12 cellular contexts compared by ENCODE assay signal in genomic region chr14:34912182-34912581, GRCh38. TPM values are rescaled to one million over a fixed set of nuclear protein-coding genes. Genes with fewer than 3 reads are reported as not detected.
DNase-seq lines count a peak whose midpoint lies in the region; ATAC-seq, FAIRE-seq and TF ChIP-seq lines count a peak whose summit lies in the region.
"Had no signal": no experiment of that assay in that cellular context is flagged by ENCODE, and none has a peak within 500 bp of the region (broad histone marks: within the 10 kb centered on the region; RNA-seq: fewer than 3 reads in every experiment).

No MANE protein-coding gene starts in this region.

- H3K4me3 ChIP-seq in A673 (ENCODE audit: low read depth, low read length, poor library complexity, severe bottlenecking) (no peak overlapping the region), OCI-LY7 (ENCODE audit: low read depth, low read length, poor library complexity, severe bottlenecking) (no peak overlapping the region), endothelial cell of umbilical vein (replicated peaks in 1 of 3; ENCODE audit: insufficient read depth in 1 of 3, low read depth in 1 of 3, low read length in 3 of 3) (no peak overlapping the region), WERI-Rb-1 (ENCODE audit: low read depth, low read length) (no peak overlapping the region)

- H3K9me1 ChIP-seq in endothelial cell of umbilical vein (replicated peaks; ENCODE audit: control insufficient read depth, extremely low read depth, insufficient read depth, low read length) = no peaks in the 10 kb centered on the region

- H3K9ac ChIP-seq in endothelial cell of umbilical vein (replicated peaks; ENCODE audit: extremely low read depth, insufficient read depth, low read length) = no peak overlapping the region

- no peaks in the 10 kb centered on the region for H4K20me1 ChIP-seq in OCI-LY7 (ENCODE audit: insufficient read depth, low read length)
- no peaks in the 10 kb centered on the region for H4K20me1 ChIP-seq in endothelial cell of umbilical vein (replicated peaks; ENCODE audit: control insufficient read depth, extremely low read depth, insufficient read depth, low read length)

- dilution Hi-C loops in endothelial cell of umbilical vein (cut with MboI; ENCODE audit: extremely low pct_ligation_motif_present, low sequenced_read_pairs) = no loop called here

- intact Hi-C loops in A673 (cut with micrococcal nuclease; ENCODE audit: unreplicated experiment) (no loop called here), OCI-LY7 (cut with micrococcal nuclease; ENCODE audit: unreplicated experiment) (loop anchor here (5.0 kb wide), 1 partner anchor 240 kb away; no protein-coding TSS in a partner anchor), endothelial cell of umbilical vein (cut with micrococcal nuclease) (no loop called here)

- no peaks in the 10 kb centered on the region for H3K9me3 ChIP-seq in A673 (ENCODE audit: low read depth, low read length, poor library complexity, severe bottlenecking)
- no peaks in the 10 kb centered on the region for H3K9me3 ChIP-seq in OCI-LY7 (ENCODE audit: low read length)
- no peaks in the 10 kb centered on the region for H3K9me3 ChIP-seq in endothelial cell of umbilical vein (replicated peaks; ENCODE audit: control insufficient read depth, insufficient read depth, low read length)
- no peaks in the 10 kb centered on the region for H3K9me3 ChIP-seq in WERI-Rb-1 (ENCODE audit: severe bottlenecking)

- BruUV-seq in A673 (replicated peaks; lab: Mats Ljungman, UMichigan) = no TSS peak
- no TSS peak for BruUV-seq in OCI-LY7 (replicated peaks; lab: Mats Ljungman, UMichigan)
- BruUV-seq in endothelial cell of umbilical vein (replicated peaks; lab: Mats Ljungman, UMichigan) = no TSS peak

- ATAC-seq in GM18517 (IDR thresholded peaks at IDR 0.05; ENCODE audit: unreplicated experiment) = no peak

- no peak for FAIRE-seq in endothelial cell of umbilical vein (lab: Jason Lieb, UNC)
- FAIRE-seq: RCC 7860 had no signal

- H3K36me3 ChIP-seq in A673 (ENCODE audit: insufficient read depth, low read length, poor library complexity, severe bottlenecking) (no peaks in the 10 kb centered on the region), OCI-LY7 (ENCODE audit: insufficient read depth, low read length) (no peaks in the 10 kb centered on the region), endothelial cell of umbilical vein (ENCODE audit: control insufficient read depth in 2 of 2, extremely low read depth in 1 of 2, insufficient read depth in 2 of 2, low read length in 2 of 2) (no peaks in the 10 kb centered on the region), WERI-Rb-1 (no peaks in the 10 kb centered on the region)

- TF ChIP-seq POLR2A in endothelial cell of umbilical vein (IDR thresholded peaks at IDR 0.05; ENCODE audit: low read depth, low read length) = no peak

- no peak overlapping the region for H3K27ac ChIP-seq in A673 (ENCODE audit: low read depth, low read length, poor library complexity, severe bottlenecking)
- no peak overlapping the region for H3K27ac ChIP-seq in OCI-LY7 (ENCODE audit: low read depth, low read length, poor library complexity, severe bottlenecking)
- no peak overlapping the region for H3K27ac ChIP-seq in endothelial cell of umbilical vein (ENCODE audit: insufficient read depth, low read depth, low read length)
- H3K27ac ChIP-seq in WERI-Rb-1 = no peak overlapping the region
- H3K27ac ChIP-seq: epithelial cell of prostate had no signal

- H3K4me1 ChIP-seq in A673 (ENCODE audit: insufficient read depth, low read length, poor library complexity, severe bottlenecking) (no peaks in the 10 kb centered on the region), OCI-LY7 (ENCODE audit: insufficient read depth, low read length, poor library complexity, severe bottlenecking) (peaks cover 19% of the 10 kb centered on the region), endothelial cell of umbilical vein (ENCODE audit: control insufficient read depth, extremely low read depth, insufficient read depth, low read length) (peaks cover 2% of the 10 kb centered on the region)

- DNase-seq in A673 (ENCODE audit: low spot score) = peak; percentile 5
- peak; percentile 21 for DNase-seq in ELF-1 (ENCODE audit: low read depth, low spot score)
- peak; percentile 41 for DNase-seq in OCI-LY7 (ENCODE audit: low spot score)
- no peak for DNase-seq in endothelial cell of umbilical vein (ENCODE audit: low read depth, low spot score)
- no peak for DNase-seq in SIG-M5 treated with dmso at 0.1 percent for 504 hours (lab: John Stamatoyannopoulos, UW; ENCODE audit: unreplicated experiment)
- no peak for DNase-seq in WERI-Rb-1
- no peak for DNase-seq in CD1c-positive myeloid dendritic cell (ENCODE audit: extremely low spot score)
- DNase-seq: activated CD8-positive, alpha-beta memory T cell treated with anti-CD3 and anti-CD28 coated beads for 24 hours; CD4-positive, alpha-beta memory T cell had no signal

- TF ChIP-seq CTCF in A673 (conservative IDR thresholded peaks at IDR 0.05; ENCODE audit: low read depth, low read length) = no peak
- TF ChIP-seq CTCF in OCI-LY7 (conservative IDR thresholded peaks at IDR 0.05; ENCODE audit: low read length) = peak; percentile 73
- no peak for TF ChIP-seq CTCF in endothelial cell of umbilical vein (IDR thresholded peaks at IDR 0.05; ENCODE audit: extremely low read depth in 1 of 2, insufficient read depth in 1 of 2, low read depth in 1 of 2, low read length in 2 of 2)
- TF ChIP-seq CTCF in WERI-Rb-1 (IDR thresholded peaks at IDR 0.05; ENCODE audit: low read depth, low read length) = no peak

- H3K79me2 ChIP-seq in OCI-LY7 (ENCODE audit: insufficient read depth, low read depth, low read length) (no peaks in the 10 kb centered on the region), endothelial cell of umbilical vein (ENCODE audit: control insufficient read depth, insufficient read depth, low read length) (no peaks in the 10 kb centered on the region)

- POLR2A ChIA-PET in A673 (lab: Charles Lee; ENCODE audit: low non-redundant PET) (no interaction called here), OCI-LY7 (lab: Charles Lee) (interaction anchor here (0.6 to 1.2 kb wide), 10 partner anchors 9 to 241 kb away, joined by 3 to 9 read pairs (median 3); no protein-coding TSS in a partner anchor), endothelial cell of umbilical vein (lab: Charles Lee) (no interaction called here)

- H3K27me3 ChIP-seq in A673 (replicated peaks; ENCODE audit: insufficient read depth, low read depth, low read length, poor library complexity) (no peaks in the 10 kb centered on the region), endothelial cell of umbilical vein (ENCODE audit: control insufficient read depth in 2 of 2, insufficient read depth in 2 of 2, low read length in 2 of 2) (no peaks in the 10 kb centered on the region), WERI-Rb-1 (ENCODE audit: insufficient read depth, low read depth, severe bottlenecking) (no peaks in the 10 kb centered on the region)

- H2AFZ ChIP-seq in OCI-LY7 (ENCODE audit: low read length) (peak overlapping the region; percentile 89), endothelial cell of umbilical vein (ENCODE audit: low read depth, low read length) (peak overlapping the region; percentile 44)

- H3K4me2 ChIP-seq in OCI-LY7 (ENCODE audit: low read length) (peak overlapping the region; percentile 43), endothelial cell of umbilical vein (ENCODE audit: insufficient read depth, low read length) (no peak overlapping the region)

- no peaks in the 10 kb centered on the region for H3K9me2 ChIP-seq in OCI-LY7 (ENCODE audit: insufficient read depth, low read length)

- CTCF ChIA-PET in A673 (lab: Charles Lee) = interaction anchor here (0.6 kb wide), 2 partner anchors 98 to 592 kb away, joined by 3 read pairs; no protein-coding TSS in a partner anchor
- CTCF ChIA-PET in OCI-LY7 (lab: Charles Lee; ENCODE audit: unreplicated experiment) = no interaction called here
- CTCF ChIA-PET in endothelial cell of umbilical vein (lab: Charles Lee) = interaction anchor here (0.8 kb wide), 1 partner anchor 35 kb away, joined by 3 read pairs; no protein-coding TSS in a partner anchor

TF ChIP-seq in endothelial cell of umbilical vein, 7 proteins besides CTCF, POLR2A, EP300 and RAD21:
- TF ChIP-seq FOS (IDR thresholded peaks at IDR 0.05; ENCODE audit: borderline replicate concordance, insufficient read depth, low read length) (no peak), MYC (IDR thresholded peaks at IDR 0.05; ENCODE audit: low read depth, low read length) (no peak), GATA2 (IDR thresholded peaks at IDR 0.05; ENCODE audit: insufficient read depth, insufficient read length, low read depth, low read length) (no peak), EZH2 (IDR thresholded peaks at IDR 0.05; ENCODE audit: borderline replicate concordance, low read depth, low read length, severe bottlenecking) (no peak), JUN (IDR thresholded peaks at IDR 0.05; ENCODE audit: borderline replicate concordance, insufficient read depth, insufficient read length, low read depth) (no peak), POLR2AphosphoS5 (IDR thresholded peaks at IDR 0.05; ENCODE audit: insufficient read depth, low read depth, low read length) (no peak)
- TF ChIP-seq, protein P1, sequence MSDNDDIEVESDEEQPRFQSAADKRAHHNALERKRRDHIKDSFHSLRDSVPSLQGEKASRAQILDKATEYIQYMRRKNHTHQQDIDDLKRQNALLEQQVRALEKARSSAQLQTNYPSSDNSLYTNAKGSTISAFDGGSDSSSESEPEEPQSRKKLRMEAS (IDR thresholded peaks at IDR 0.05; ENCODE audit: insufficient read depth, insufficient read length) = no peak

RNA-seq across cellular contexts. Expression of gene BAZ1A, which starts 37.0 kb away (rescaled TPM):
- total RNA-seq in A673 (2021) (70.3 and 71.5 TPM in 2 replicates), OCI-LY7 (2022) (58.6 and 58.7 TPM in 2 replicates), endothelial cell of umbilical vein (49.1 and 52.1 TPM in 2 replicates)
- total RNA-seq in OCI-LY7 (2014; rRNA removed; shearing (Covaris generic)) = 39.6 and 42.2 TPM in 2 replicates
- polyA plus RNA-seq in endothelial cell of umbilical vein = 11.8 and 15.2 TPM in 2 replicates
- 23.6 and 26.4 TPM in 2 replicates for polyA plus RNA-seq in endothelial cell of umbilical vein (2011; cell fraction: cytosol; rRNA removed)
- 62.9 and 64.4 TPM in 2 replicates for polyA plus RNA-seq in endothelial cell of umbilical vein (2011; cell fraction: nucleus; rRNA removed)
- 42.1 and 49.9 TPM in 2 replicates for polyA plus RNA-seq in endothelial cell of umbilical vein (2012)
- 20.9 and 27.7 TPM in 2 replicates for polyA minus RNA-seq in endothelial cell of umbilical vein
- 20.0 TPM for polyA minus RNA-seq in endothelial cell of umbilical vein (2011; cell fraction: cytosol; rRNA and poly(A)+ RNA removed)
- 42.7 and 55.0 TPM in 2 replicates for polyA minus RNA-seq in endothelial cell of umbilical vein (2011; cell fraction: nucleus; rRNA and poly(A)+ RNA removed)

Comparison
In these comparisons a context has a peak if more than half of its experiments do, and no peak if none do; other contexts are left out.
1. DNase-seq: peak in A673 (single experiment), ELF-1 (single experiment) and OCI-LY7 (single experiment); none in endothelial cell of umbilical vein (single experiment), SIG-M5 treated with dmso at 0.1 percent for 504 hours (single experiment), WERI-Rb-1 (single experiment) and CD1c-positive myeloid dendritic cell (single experiment).